Comparison of ENCODE assay signal across 1 cellular context in the genomic region with DNA sequence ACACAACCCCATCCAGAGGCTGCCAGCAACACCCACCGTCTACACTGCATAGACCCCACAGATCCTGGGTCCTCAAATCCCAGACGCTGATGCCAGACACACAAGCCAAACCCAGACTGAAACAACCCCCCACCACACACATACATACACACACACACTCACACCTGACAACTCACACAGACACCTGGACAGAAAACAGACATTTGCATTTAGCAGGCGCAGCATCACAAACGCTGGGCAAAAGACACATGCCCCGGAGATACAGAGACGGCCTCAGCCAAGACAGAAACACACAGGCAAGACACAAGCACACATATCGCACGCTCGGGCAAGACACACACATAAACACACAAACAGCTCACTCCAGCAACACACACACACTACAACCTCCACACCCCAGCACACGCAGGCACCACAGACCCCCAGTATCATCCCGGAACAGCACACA.
A peak's percentile ranks its signal among the peaks of the same experiment; 100 is the strongest.
TF ChIP-seq lines count a peak whose summit lies in the region.

No MANE protein-coding gene starts in this region.

TF ChIP-seq in K562, 482 proteins besides CTCF, POLR2A, EP300 and RAD21 (continued from another document and continues in another):
- TF ChIP-seq, protein P1, sequence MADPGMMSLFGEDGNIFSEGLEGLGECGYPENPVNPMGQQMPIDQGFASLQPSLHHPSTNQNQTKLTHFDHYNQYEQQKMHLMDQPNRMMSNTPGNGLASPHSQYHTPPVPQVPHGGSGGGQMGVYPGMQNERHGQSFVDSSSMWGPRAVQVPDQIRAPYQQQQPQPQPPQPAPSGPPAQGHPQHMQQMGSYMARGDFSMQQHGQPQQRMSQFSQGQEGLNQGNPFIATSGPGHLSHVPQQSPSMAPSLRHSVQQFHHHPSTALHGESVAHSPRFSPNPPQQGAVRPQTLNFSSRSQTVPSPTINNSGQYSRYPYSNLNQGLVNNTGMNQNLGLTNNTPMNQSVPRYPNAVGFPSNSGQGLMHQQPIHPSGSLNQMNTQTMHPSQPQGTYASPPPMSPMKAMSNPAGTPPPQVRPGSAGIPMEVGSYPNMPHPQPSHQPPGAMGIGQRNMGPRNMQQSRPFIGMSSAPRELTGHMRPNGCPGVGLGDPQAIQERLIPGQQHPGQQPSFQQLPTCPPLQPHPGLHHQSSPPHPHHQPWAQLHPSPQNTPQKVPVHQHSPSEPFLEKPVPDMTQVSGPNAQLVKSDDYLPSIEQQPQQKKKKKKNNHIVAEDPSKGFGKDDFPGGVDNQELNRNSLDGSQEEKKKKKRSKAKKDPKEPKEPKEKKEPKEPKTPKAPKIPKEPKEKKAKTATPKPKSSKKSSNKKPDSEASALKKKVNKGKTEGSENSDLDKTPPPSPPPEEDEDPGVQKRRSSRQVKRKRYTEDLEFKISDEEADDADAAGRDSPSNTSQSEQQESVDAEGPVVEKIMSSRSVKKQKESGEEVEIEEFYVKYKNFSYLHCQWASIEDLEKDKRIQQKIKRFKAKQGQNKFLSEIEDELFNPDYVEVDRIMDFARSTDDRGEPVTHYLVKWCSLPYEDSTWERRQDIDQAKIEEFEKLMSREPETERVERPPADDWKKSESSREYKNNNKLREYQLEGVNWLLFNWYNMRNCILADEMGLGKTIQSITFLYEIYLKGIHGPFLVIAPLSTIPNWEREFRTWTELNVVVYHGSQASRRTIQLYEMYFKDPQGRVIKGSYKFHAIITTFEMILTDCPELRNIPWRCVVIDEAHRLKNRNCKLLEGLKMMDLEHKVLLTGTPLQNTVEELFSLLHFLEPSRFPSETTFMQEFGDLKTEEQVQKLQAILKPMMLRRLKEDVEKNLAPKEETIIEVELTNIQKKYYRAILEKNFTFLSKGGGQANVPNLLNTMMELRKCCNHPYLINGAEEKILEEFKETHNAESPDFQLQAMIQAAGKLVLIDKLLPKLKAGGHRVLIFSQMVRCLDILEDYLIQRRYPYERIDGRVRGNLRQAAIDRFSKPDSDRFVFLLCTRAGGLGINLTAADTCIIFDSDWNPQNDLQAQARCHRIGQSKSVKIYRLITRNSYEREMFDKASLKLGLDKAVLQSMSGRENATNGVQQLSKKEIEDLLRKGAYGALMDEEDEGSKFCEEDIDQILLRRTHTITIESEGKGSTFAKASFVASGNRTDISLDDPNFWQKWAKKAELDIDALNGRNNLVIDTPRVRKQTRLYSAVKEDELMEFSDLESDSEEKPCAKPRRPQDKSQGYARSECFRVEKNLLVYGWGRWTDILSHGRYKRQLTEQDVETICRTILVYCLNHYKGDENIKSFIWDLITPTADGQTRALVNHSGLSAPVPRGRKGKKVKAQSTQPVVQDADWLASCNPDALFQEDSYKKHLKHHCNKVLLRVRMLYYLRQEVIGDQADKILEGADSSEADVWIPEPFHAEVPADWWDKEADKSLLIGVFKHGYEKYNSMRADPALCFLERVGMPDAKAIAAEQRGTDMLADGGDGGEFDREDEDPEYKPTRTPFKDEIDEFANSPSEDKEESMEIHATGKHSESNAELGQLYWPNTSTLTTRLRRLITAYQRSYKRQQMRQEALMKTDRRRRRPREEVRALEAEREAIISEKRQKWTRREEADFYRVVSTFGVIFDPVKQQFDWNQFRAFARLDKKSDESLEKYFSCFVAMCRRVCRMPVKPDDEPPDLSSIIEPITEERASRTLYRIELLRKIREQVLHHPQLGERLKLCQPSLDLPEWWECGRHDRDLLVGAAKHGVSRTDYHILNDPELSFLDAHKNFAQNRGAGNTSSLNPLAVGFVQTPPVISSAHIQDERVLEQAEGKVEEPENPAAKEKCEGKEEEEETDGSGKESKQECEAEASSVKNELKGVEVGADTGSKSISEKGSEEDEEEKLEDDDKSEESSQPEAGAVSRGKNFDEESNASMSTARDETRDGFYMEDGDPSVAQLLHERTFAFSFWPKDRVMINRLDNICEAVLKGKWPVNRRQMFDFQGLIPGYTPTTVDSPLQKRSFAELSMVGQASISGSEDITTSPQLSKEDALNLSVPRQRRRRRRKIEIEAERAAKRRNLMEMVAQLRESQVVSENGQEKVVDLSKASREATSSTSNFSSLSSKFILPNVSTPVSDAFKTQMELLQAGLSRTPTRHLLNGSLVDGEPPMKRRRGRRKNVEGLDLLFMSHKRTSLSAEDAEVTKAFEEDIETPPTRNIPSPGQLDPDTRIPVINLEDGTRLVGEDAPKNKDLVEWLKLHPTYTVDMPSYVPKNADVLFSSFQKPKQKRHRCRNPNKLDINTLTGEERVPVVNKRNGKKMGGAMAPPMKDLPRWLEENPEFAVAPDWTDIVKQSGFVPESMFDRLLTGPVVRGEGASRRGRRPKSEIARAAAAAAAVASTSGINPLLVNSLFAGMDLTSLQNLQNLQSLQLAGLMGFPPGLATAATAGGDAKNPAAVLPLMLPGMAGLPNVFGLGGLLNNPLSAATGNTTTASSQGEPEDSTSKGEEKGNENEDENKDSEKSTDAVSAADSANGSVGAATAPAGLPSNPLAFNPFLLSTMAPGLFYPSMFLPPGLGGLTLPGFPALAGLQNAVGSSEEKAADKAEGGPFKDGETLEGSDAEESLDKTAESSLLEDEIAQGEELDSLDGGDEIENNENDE (IDR thresholded peaks at IDR 0.05; ENCODE audit: low read depth, low read length): no peak
- no peak for TF ChIP-seq TOE1 (IDR thresholded peaks at IDR 0.05; ENCODE audit: borderline replicate concordance)
- peak; percentile 81; the same call in 1 of the 2 replicates for TF ChIP-seq TOE1 (CRISPR knock-in tag; IDR thresholded peaks at IDR 0.05; ENCODE audit: borderline replicate concordance, low read depth)
- TF ChIP-seq BCL6 (CRISPR knock-in tag; IDR thresholded peaks at IDR 0.05): no peak
- no peak for TF ChIP-seq ESRRA (IDR thresholded peaks at IDR 0.05; ENCODE audit: borderline replicate concordance, low read depth)
- TF ChIP-seq ZC3H8 (IDR thresholded peaks at IDR 0.05): no peak; the same call in 1 of the 2 replicates
- TF ChIP-seq TRIM25 (IDR thresholded peaks at IDR 0.05; ENCODE audit: borderline replicate concordance): peak; percentile 76; the same call in 1 of the 2 replicates
- TF ChIP-seq BCOR (IDR thresholded peaks at IDR 0.05): 0 out of 2 replicates have a peak, but pooled peaks have one; percentile 25
- 0 out of 2 replicates have a peak, but pooled peaks have one; percentile 22 for TF ChIP-seq E2F1 (CRISPR knock-in tag; IDR thresholded peaks at IDR 0.05)
- TF ChIP-seq POLR2AphosphoS5 (IDR thresholded peaks at IDR 0.05; ENCODE audit: control insufficient read depth, insufficient read depth, low read depth, low read length): no peak
- TF ChIP-seq, protein P2, sequence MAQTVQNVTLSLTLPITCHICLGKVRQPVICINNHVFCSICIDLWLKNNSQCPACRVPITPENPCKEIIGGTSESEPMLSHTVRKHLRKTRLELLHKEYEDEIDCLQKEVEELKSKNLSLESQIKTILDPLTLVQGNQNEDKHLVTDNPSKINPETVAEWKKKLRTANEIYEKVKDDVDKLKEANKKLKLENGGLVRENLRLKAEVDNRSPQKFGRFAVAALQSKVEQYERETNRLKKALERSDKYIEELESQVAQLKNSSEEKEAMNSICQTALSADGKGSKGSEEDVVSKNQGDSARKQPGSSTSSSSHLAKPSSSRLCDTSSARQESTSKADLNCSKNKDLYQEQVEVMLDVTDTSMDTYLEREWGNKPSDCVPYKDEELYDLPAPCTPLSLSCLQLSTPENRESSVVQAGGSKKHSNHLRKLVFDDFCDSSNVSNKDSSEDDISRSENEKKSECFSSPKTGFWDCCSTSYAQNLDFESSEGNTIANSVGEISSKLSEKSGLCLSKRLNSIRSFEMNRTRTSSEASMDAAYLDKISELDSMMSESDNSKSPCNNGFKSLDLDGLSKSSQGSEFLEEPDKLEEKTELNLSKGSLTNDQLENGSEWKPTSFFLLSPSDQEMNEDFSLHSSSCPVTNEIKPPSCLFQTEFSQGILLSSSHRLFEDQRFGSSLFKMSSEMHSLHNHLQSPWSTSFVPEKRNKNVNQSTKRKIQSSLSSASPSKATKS (CRISPR knock-in tag; IDR thresholded peaks at IDR 0.05): no peak
- no peak for TF ChIP-seq ZNF41 (CRISPR knock-in tag; conservative IDR thresholded peaks at IDR 0.05)
- TF ChIP-seq NR2C1 (IDR thresholded peaks at IDR 0.05): no peak
- TF ChIP-seq NR2C1 (tag; IDR thresholded peaks at IDR 0.05): no peak
- no peak for TF ChIP-seq PHTF2 (CRISPR knock-in tag; IDR thresholded peaks at IDR 0.05)
- no peak for TF ChIP-seq DLX4 (CRISPR knock-in tag; IDR thresholded peaks at IDR 0.05)
- no peak for TF ChIP-seq ZNF436 (CRISPR knock-in tag; IDR thresholded peaks at IDR 0.05)
- TF ChIP-seq, protein P3, sequence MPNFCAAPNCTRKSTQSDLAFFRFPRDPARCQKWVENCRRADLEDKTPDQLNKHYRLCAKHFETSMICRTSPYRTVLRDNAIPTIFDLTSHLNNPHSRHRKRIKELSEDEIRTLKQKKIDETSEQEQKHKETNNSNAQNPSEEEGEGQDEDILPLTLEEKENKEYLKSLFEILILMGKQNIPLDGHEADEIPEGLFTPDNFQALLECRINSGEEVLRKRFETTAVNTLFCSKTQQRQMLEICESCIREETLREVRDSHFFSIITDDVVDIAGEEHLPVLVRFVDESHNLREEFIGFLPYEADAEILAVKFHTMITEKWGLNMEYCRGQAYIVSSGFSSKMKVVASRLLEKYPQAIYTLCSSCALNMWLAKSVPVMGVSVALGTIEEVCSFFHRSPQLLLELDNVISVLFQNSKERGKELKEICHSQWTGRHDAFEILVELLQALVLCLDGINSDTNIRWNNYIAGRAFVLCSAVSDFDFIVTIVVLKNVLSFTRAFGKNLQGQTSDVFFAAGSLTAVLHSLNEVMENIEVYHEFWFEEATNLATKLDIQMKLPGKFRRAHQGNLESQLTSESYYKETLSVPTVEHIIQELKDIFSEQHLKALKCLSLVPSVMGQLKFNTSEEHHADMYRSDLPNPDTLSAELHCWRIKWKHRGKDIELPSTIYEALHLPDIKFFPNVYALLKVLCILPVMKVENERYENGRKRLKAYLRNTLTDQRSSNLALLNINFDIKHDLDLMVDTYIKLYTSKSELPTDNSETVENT (CRISPR knock-in tag; IDR thresholded peaks at IDR 0.05): no peak
- TF ChIP-seq FOS (IDR thresholded peaks at IDR 0.05; ENCODE audit: extremely low read depth, insufficient read length): no peak
- no peak for TF ChIP-seq POU5F1 (IDR thresholded peaks at IDR 0.05; ENCODE audit: borderline replicate concordance, low read depth, low read length, partially characterized antibody)
- no peak for TF ChIP-seq ARHGAP35 (IDR thresholded peaks at IDR 0.05; ENCODE audit: partially characterized antibody)
- TF ChIP-seq, protein P4, sequence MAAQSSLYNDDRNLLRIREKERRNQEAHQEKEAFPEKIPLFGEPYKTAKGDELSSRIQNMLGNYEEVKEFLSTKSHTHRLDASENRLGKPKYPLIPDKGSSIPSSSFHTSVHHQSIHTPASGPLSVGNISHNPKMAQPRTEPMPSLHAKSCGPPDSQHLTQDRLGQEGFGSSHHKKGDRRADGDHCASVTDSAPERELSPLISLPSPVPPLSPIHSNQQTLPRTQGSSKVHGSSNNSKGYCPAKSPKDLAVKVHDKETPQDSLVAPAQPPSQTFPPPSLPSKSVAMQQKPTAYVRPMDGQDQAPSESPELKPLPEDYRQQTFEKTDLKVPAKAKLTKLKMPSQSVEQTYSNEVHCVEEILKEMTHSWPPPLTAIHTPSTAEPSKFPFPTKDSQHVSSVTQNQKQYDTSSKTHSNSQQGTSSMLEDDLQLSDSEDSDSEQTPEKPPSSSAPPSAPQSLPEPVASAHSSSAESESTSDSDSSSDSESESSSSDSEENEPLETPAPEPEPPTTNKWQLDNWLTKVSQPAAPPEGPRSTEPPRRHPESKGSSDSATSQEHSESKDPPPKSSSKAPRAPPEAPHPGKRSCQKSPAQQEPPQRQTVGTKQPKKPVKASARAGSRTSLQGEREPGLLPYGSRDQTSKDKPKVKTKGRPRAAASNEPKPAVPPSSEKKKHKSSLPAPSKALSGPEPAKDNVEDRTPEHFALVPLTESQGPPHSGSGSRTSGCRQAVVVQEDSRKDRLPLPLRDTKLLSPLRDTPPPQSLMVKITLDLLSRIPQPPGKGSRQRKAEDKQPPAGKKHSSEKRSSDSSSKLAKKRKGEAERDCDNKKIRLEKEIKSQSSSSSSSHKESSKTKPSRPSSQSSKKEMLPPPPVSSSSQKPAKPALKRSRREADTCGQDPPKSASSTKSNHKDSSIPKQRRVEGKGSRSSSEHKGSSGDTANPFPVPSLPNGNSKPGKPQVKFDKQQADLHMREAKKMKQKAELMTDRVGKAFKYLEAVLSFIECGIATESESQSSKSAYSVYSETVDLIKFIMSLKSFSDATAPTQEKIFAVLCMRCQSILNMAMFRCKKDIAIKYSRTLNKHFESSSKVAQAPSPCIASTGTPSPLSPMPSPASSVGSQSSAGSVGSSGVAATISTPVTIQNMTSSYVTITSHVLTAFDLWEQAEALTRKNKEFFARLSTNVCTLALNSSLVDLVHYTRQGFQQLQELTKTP (IDR thresholded peaks at IDR 0.05; ENCODE audit: low read depth in 1 of 2, partially characterized antibody in 2 of 2): peak in 1 of 2 experiments; percentile 20
- TF ChIP-seq ZNF707 (CRISPR knock-in tag; conservative IDR thresholded peaks at IDR 0.05): no peak
- TF ChIP-seq TEAD1 (CRISPR knock-in tag; IDR thresholded peaks at IDR 0.05): 0 out of 4 replicates have a peak, but pooled peaks of 1 of the 2 experiments have one; percentile 8
- peak; percentile 50; the same call in 1 of the 2 replicates for TF ChIP-seq GABPB1 (CRISPR knock-in tag; IDR thresholded peaks at IDR 0.05)
- TF ChIP-seq ELF4 (CRISPR knock-in tag; IDR thresholded peaks at IDR 0.05): no peak
- TF ChIP-seq MEF2D (tag; conservative IDR thresholded peaks at IDR 0.05; ENCODE audit: low read depth): no peak; the same call in 1 of the 2 replicates
- TF ChIP-seq STAT5A (IDR thresholded peaks at IDR 0.05; ENCODE audit: borderline replicate concordance, low read length): no peak
